ENCODE assay signal across 8 cellular contexts in the genomic region with DNA sequence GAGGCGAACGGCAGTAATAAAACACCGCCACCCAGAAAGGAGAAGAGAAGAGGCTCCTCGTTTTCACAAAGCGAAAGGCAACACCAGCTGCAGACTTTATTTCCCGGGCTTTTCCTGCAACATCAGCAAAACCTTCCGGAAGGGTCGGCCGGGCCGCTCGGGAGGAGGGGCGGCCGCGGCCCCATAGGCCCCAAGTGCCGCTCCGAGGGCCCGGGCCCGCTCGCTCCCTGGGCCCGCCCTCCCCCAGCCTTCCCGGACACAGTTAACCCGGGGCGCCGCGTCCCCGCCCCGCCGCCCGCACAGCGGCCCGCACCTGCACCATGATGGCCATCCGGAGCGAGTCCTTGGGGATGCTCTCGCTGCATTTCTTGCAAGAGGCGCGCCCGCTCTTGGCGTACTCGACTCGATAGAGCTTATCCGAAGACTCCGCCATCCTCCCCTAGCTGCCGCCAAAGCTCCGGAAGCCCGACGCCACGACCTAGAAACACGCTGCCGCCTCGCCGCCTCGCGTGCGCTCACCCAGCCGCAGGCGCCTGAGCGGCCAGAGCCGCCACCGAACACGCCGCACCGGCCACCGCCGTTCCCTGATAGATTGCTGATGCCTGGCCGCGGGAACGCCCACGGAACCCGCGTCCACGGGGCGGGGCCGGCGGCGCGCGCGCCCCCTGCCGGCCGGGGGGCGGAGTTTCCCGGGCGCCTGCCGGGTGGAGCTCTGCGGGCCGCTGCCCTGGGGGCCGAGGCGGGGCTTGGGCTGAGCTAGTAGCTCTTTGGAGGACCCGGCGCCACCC. TPM values are rescaled to one million over a fixed set of nuclear protein-coding genes. Genes with fewer than 3 reads are reported as not detected.
A peak's percentile ranks its signal among the peaks of the same experiment; 100 is the strongest.
DNase-seq lines count a peak whose midpoint lies in the region; ATAC-seq and TF ChIP-seq lines count a peak whose summit lies in the region.

Gene PARP1 (minus strand): TSS at position 597 of the 788 bp plus-strand sequence. CDS start 164 bp downstream, at position 433.

- WGBS in right cardiac atrium = under 1% methylated on average over 90 of the region's 90 CpGs
- WGBS in aorta, 2 donors = 0 to 1% methylated on average over 90 of the region's 90 CpGs

- H3K9me3 ChIP-seq in right cardiac atrium (ENCODE audit: control insufficient read depth, low read length) (no peaks in the 10 kb centered on the region), aorta (ENCODE audit: control insufficient read depth, low read length) (no peaks in the 10 kb centered on the region)

- intact Hi-C loops in T-helper 2 cell treated with Interferon-gamma antibody and Interleukin-4, amounts not matched to agents 100 ng/mL and 5 ng/mL, for 36 hours (cut with micrococcal nuclease) = loop anchor here (1.0 to 10.0 kb wide), 10 partner anchors 17 to 633 kb away; partner anchors contain the start of genes ACBD3, H3-3A, ITPKB and LIN9
- intact Hi-C loops in right cardiac atrium (cut with DNase I) = no loop called here
- intact Hi-C loops in aorta (cut with DNase I) = no loop called here

- H3K27me3 ChIP-seq in right cardiac atrium (ENCODE audit: control insufficient read depth, insufficient read depth) = no peaks in the 10 kb centered on the region
- H3K27me3 ChIP-seq in aorta (ENCODE audit: control insufficient read depth in 1 of 2, insufficient read depth in 2 of 2, low read length in 1 of 2) = no peaks in the 10 kb centered on the region

- H3K4me3 ChIP-seq in right cardiac atrium (ENCODE audit: low read length) (peak within 1 kb of the TSS; percentile 98), aorta (ENCODE audit: low read length in 2 of 2) (peak within 1 kb of the TSS; percentile 70 to 99)

- peak; percentile 79 to 90 for DNase-seq in NCI-H1930 (lab: John Stamatoyannopoulos, UW)
- peak in 57 of 58 donors; percentile 24 to 88 (median 79) for DNase-seq in anterior cingulate cortex (lab: John Stamatoyannopoulos, UW)
- DNase-seq in right cardiac atrium = peak; percentile 91 to 97 (median 96)
- peak; percentile 85 for DNase-seq in renal cortical epithelial cell (ENCODE audit: low read depth)
- peak; percentile 93 to 95 for DNase-seq in aorta

- ATAC-seq in GM18505 (IDR thresholded peaks at IDR 0.05; ENCODE audit: unreplicated experiment) (peak; percentile 79), HG02943 (IDR thresholded peaks at IDR 0.05; ENCODE audit: low read depth, unreplicated experiment) (peak; percentile 73), right cardiac atrium (peak; percentile 94 to 95), aorta (ENCODE audit: low FRiP score) (peak; percentile 94)

- H3K27ac ChIP-seq in right cardiac atrium (ENCODE audit: low read length) (peak within 1 kb of the TSS; percentile 95), aorta (ENCODE audit: low read depth in 1 of 2, low read length in 2 of 2) (peak within 1 kb of the TSS; percentile 22 to 69)

- peak; percentile 91 for TF ChIP-seq POLR2A in GM18505 (IDR thresholded peaks at IDR 0.05; ENCODE audit: borderline replicate concordance, extremely low read depth, insufficient read depth, insufficient read length)

- H3K4me1 ChIP-seq in right cardiac atrium (ENCODE audit: control insufficient read depth, insufficient read depth, low read length) (peaks cover 22% of the 10 kb centered on the region), aorta (ENCODE audit: control insufficient read depth in 1 of 2, insufficient read depth in 2 of 2, low read length in 2 of 2) (peaks cover 0 to 3% of the 10 kb centered on the region in 2 donors)

- no peaks in the 10 kb centered on the region for H3K36me3 ChIP-seq in aorta (ENCODE audit: control insufficient read depth in 1 of 2, insufficient read depth in 2 of 2, low read length in 1 of 2)

RNA-seq across cellular contexts. Expression of gene PARP1, which starts in this region (rescaled TPM):
- 184 and 189 TPM in 2 replicates for total RNA-seq in T-helper 2 cell treated with Interferon-gamma antibody and Interleukin-4, amounts not matched to agents 100 ng/mL and 5 ng/mL, for 36 hours
- total RNA-seq in right cardiac atrium (10 to 100 TPM; 50.2 to 61.6 (median 56.4) TPM), renal cortical epithelial cell (93.8 and 127 TPM in 2 replicates), aorta (10 to 100 TPM; 38.4 to 50.0 TPM)
- polyA plus RNA-seq in right cardiac atrium (34.2 TPM), aorta (10 to 100 TPM; 11.9 to 16.4 TPM)

Comparison
In these comparisons a context has a peak if more than half of its experiments do, and no peak if none do; other contexts are left out.
1. Peak in every context shown above with its lines: DNase-seq, ATAC-seq, H3K4me3 ChIP-seq and H3K27ac ChIP-seq.